ENCODE assay signal across 26 cellular contexts in the genomic region with DNA sequence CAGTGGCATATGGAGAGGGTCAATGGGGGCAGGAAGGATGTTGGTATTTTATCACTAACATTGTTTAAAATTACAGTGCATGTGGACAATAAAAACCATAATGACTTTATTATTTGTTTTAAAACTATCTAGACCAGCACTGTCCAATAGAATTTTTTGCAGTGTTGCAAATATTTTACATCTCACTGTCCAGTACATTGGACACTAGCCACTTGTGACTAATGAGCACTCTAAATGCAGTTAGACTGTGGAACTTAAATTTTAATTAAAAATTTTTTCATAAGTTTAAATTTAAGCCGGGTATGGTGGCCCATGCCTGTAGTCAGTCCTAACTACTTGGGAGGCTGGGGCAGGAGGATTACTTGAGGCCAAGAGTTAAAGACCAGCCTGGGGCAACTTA.
"Had no signal": no experiment of that assay in that cellular context is flagged by ENCODE, and none has a peak within 500 bp of the region (broad histone marks: within the 10 kb centered on the region; RNA-seq: fewer than 3 reads in every experiment).

No MANE protein-coding gene starts in this region.

- H3K27me3 Mint-ChIP-seq: IgD-negative memory B cell had no signal

- H3K9ac ChIP-seq: KMS-11 had no signal

- H3K27me3 ChIP-seq: Peyer's patch, SJCRH30 had no signal

- ATAC-seq: HepG2, K562, Right ventricle myocardium inferior, SK-N-SH treated with all-trans-retinoic acid at 6 μM for 48 hours had no signal

- H3K4me3 ChIP-seq: K562, PC-9, Peyer's patch, SJCRH30 had no signal

- H3K9me3 ChIP-seq: Peyer's patch, SJCRH30 had no signal

- H2AFZ ChIP-seq: PC-9 had no signal

- H3K4me3 Mint-ChIP-seq: IgD-negative memory B cell had no signal

- H3K27ac ChIP-seq: KMS-11, PC-9, Peyer's patch, SJCRH30 had no signal

- H3K4me2 ChIP-seq: KMS-11, PC-9 had no signal

- H3K27ac Mint-ChIP-seq: IgD-negative memory B cell had no signal

- H3K36me3 ChIP-seq: Peyer's patch, SJCRH30 had no signal

- H3K4me1 ChIP-seq: Peyer's patch, SJCRH30 had no signal

- H3K9me3 Mint-ChIP-seq: IgD-negative memory B cell had no signal

- DNase-seq: Kasumi-1; MV-4-11; NCI-H1048; NCI-H1105; NCI-H1417; NCI-H146; NCI-H1694 treated with DMSO at 0.1 percent for 48 hours; NCI-H1930; NCI-H2081; NCI-H2107; NCI-H2227 treated with DMSO at 0.1 percent for 48 hours; NCI-H524; NCI-H526 treated with DMSO at 0.1 percent for 48 hours; NCI-H748 treated with DMSO at 0.1 percent for 48 hours; NK-92 treated with Interleukin-12 subunit alpha and Interleukin-12 subunit beta, amount 100 ng/mL, for 24 hours; PC-9; Peyer's patch; SHP77 treated with DMSO at 0.1 percent for 48 hours; SJCRH30; T-helper 1 cell had no signal
